In the genomic region with DNA sequence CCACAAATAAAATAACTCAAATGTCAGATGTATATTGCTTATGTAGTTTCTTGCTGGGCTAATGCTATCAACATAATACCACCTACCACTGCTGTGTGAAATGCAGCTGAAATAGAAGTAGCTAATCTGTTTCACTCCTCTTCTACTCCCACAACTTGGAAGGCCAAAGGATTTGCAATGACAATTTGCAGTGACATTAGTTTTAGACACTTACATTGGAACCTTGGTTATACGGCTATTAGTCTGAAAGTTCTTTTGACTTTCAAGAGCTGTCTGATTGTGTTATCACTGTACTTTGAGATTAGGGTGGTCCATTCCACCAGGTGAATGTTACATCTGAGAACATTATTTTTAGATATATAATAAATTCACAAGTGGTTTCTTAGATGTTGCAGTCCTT, we compare ENCODE assay signal across 27 cellular contexts.
"Had no signal": no experiment of that assay in that cellular context is flagged by ENCODE, and none has a peak within 500 bp of the region (broad histone marks: within the 10 kb centered on the region; RNA-seq: fewer than 3 reads in every experiment).

No MANE protein-coding gene starts in this region.

- H3K79me2 ChIP-seq: parathyroid adenoma had no signal

- H3K9ac ChIP-seq: parathyroid adenoma had no signal

- ATAC-seq: left colon; naive thymus-derived CD8-positive, alpha-beta T cell; psoas muscle; right lobe of liver; stimulated activated naive B cell treated with anti-CD40 and anti-IgM and Interleukin-4, amounts not matched to agents 10 μg/mL and 1 μg/mL and 100 μg/mL, for 72 hours; stimulated activated naive CD8-positive, alpha-beta T cell treated with anti-CD3 and anti-CD28 coated beads, Interleukin-15, Interleukin-2, amounts not matched to agents 100 U/mL and 50 U/mL, for 24 hours had no signal

- H3K4me3 Mint-ChIP-seq: naive thymus-derived CD8-positive, alpha-beta T cell; nephron; neural crest cell; stimulated activated naive B cell treated with anti-CD40 and anti-IgM and Interleukin-4, amounts not matched to agents 10 μg/mL and 1 μg/mL and 100 μg/mL, for 72 hours had no signal

- H3K9me3 ChIP-seq: lower lobe of right lung, neutrophil, psoas muscle, right lobe of liver, stomach, testis, thyroid gland, transverse colon, upper lobe of left lung, vagina had no signal

- H3K9me3 Mint-ChIP-seq: naive thymus-derived CD8-positive, alpha-beta T cell; nephron; neural crest cell; stimulated activated naive B cell treated with anti-CD40 and anti-IgM and Interleukin-4, amounts not matched to agents 10 μg/mL and 1 μg/mL and 100 μg/mL, for 72 hours had no signal

- H3K27ac ChIP-seq: lower lobe of right lung, neutrophil, parathyroid adenoma, psoas muscle, right lobe of liver, stomach, testis, thyroid gland, transverse colon, vagina had no signal

- H3K4me2 ChIP-seq: smooth muscle cell had no signal

- H3K4me1 Mint-ChIP-seq: naive thymus-derived CD8-positive, alpha-beta T cell; nephron; stimulated activated naive B cell treated with anti-CD40 and anti-IgM and Interleukin-4, amounts not matched to agents 10 μg/mL and 1 μg/mL and 100 μg/mL, for 72 hours had no signal

- H3K27me3 ChIP-seq: neutrophil, right lobe of liver, stomach, testis, thyroid gland, transverse colon, upper lobe of left lung, vagina had no signal

- H2AFZ ChIP-seq: parathyroid adenoma had no signal

- H3K36me3 ChIP-seq: thyroid gland, vagina had no signal

- H3K27me3 Mint-ChIP-seq: naive thymus-derived CD8-positive, alpha-beta T cell; stimulated activated naive B cell treated with anti-CD40 and anti-IgM and Interleukin-4, amounts not matched to agents 10 μg/mL and 1 μg/mL and 100 μg/mL, for 72 hours had no signal

- DNase-seq: hippocampal formation; kidney glomerular epithelial cell; left colon; lower lobe of right lung; mammary epithelial cell; mesenchymal stem cell; naive thymus-derived CD8-positive, alpha-beta T cell; occipital lobe; psoas muscle; right lobe of liver; stimulated activated CD4-positive, alpha-beta T cell treated with anti-CD3 and anti-CD28 coated beads, Interleukin-1b, Interleukin-23, amount 100 ng/mL, for 48 hours; stimulated activated CD4-positive, alpha-beta T cell treated with anti-CD3 and anti-CD28 coated beads, Interleukin-2, amount 100 ng/mL, for 48 hours; stimulated activated CD4-positive, alpha-beta T cell treated with anti-CD3 and anti-CD28 coated beads, Interleukin-4, amount 100 ng/mL, for 4 hours; stimulated activated CD8-positive, alpha-beta memory T cell treated with anti-CD3 and anti-CD28 coated beads, Interleukin-4, amount 100 ng/mL, for 48 hours; stimulated activated naive B cell treated with anti-CD40 and anti-IgM and Interleukin-4, amounts not matched to agents 10 μg/mL and 1 μg/mL and 100 μg/mL, for 72 hours; stimulated activated naive CD8-positive, alpha-beta T cell treated with anti-CD3 and anti-CD28 coated beads, Interleukin-15, Interleukin-2, amounts not matched to agents 100 U/mL and 50 U/mL, for 24 hours; stomach; testis; thyroid gland; transverse colon; upper lobe of left lung had no signal

- H3K4me1 ChIP-seq: lower lobe of right lung, parathyroid adenoma, psoas muscle, right lobe of liver, stomach, testis, thyroid gland, transverse colon, vagina had no signal

- H3K27ac Mint-ChIP-seq: nephron; stimulated activated naive B cell treated with anti-CD40 and anti-IgM and Interleukin-4, amounts not matched to agents 10 μg/mL and 1 μg/mL and 100 μg/mL, for 72 hours had no signal

- H3K4me3 ChIP-seq: lower lobe of right lung, psoas muscle, right lobe of liver, smooth muscle cell, stomach, testis, thyroid gland, transverse colon, upper lobe of left lung, vagina had no signal
